Comparison of ENCODE assay signal across 8 cellular contexts in genomic region chr1:24416666-24417391, GRCh38. TPM values are rescaled to one million over a fixed set of nuclear protein-coding genes. Genes with fewer than 3 reads are reported as not detected.
DNase-seq lines count a peak whose midpoint lies in the region; ATAC-seq and TF ChIP-seq lines count a peak whose summit lies in the region.

No MANE protein-coding gene starts in this region.

- no peaks in the 10 kb centered on the region for H4K20me1 ChIP-seq in IMR-90 (ENCODE audit: insufficient read depth, low read length)

- H3K23ac ChIP-seq in IMR-90 (ENCODE audit: low read depth, low read length): peak overlapping the region; percentile 99

- in situ Hi-C loops in IMR-90 (cut with MboI; ENCODE audit: low sequenced_read_pairs): no loop called here

- ATAC-seq in IMR-90 (ENCODE audit: low read depth): peak; percentile 77
- no peak for ATAC-seq in GM18520 (IDR thresholded peaks at IDR 0.05; ENCODE audit: unreplicated experiment)

- H3K4me1 ChIP-seq in IMR-90 (ENCODE audit: control insufficient read depth, insufficient read depth, low read length) (peaks cover 18% of the 10 kb centered on the region), esophagus squamous epithelium (peaks cover 32 to 76% (median 36%) of the 10 kb centered on the region in 3 donors)

- peak overlapping the region; percentile 80 to 94 for H4K8ac ChIP-seq in IMR-90 (ENCODE audit: low read depth in 2 of 2, low read length in 2 of 2)

- H3K9me3 Mint-ChIP-seq in progenitor cell of endocrine pancreas (ENCODE audit: low read depth): peaks cover 2% of the 10 kb centered on the region

- H4K5ac ChIP-seq in IMR-90 (ENCODE audit: low read depth, low read length): peak overlapping the region; percentile 73

- H3K56ac ChIP-seq in IMR-90 (ENCODE audit: extremely low read depth, insufficient read depth, low read length): peak overlapping the region; percentile 93

- peak overlapping the region; percentile 92 for H3K27ac Mint-ChIP-seq in progenitor cell of endocrine pancreas

- DNase-seq in ELF-1 (ENCODE audit: low read depth, low spot score) (peak; percentile 83), IMR-90 (peak; percentile 100), esophagus squamous epithelium (lab: John Stamatoyannopoulos, UW) (no peak), progenitor cell of endocrine pancreas (ENCODE audit: low spot score, unreplicated experiment) (no peak), NCI-H187 treated with DMSO at 0.1 percent for 48 hours (lab: John Stamatoyannopoulos, UW) (no peak), 8988T (no peak)
- peak; percentile 59 for DNase-seq in activated CD4-positive, alpha-beta T cell treated with anti-CD3 and anti-CD28 coated beads for 48 hours

- peak overlapping the region; percentile 97 for H2BK20ac ChIP-seq in IMR-90 (ENCODE audit: low read depth, low read length)

- peak overlapping the region; percentile 66 for H2AK5ac ChIP-seq in IMR-90 (ENCODE audit: low read depth, low read length)

- dilution Hi-C loops in IMR-90 (cut with HindIII; ENCODE audit: low sequenced_read_pairs, unreplicated experiment): no loop called here

- TF ChIP-seq POLR2A in IMR-90 (IDR thresholded peaks at IDR 0.05; ENCODE audit: low read depth, low read length): peak; percentile 67; the same call in 1 of the 2 replicates
- TF ChIP-seq POLR2A in esophagus squamous epithelium (IDR thresholded peaks at IDR 0.05): no peak

- peak overlapping the region; percentile 92 for H3K4me2 ChIP-seq in IMR-90 (ENCODE audit: low read depth, low read length)

- H3K18ac ChIP-seq in IMR-90 (ENCODE audit: low read depth, low read length): peak overlapping the region; percentile 74

- peaks cover 9% of the 10 kb centered on the region for H3K36me3 Mint-ChIP-seq in progenitor cell of endocrine pancreas (ENCODE audit: insufficient read depth)

- peak overlapping the region; percentile 98 for H2BK120ac ChIP-seq in IMR-90 (ENCODE audit: low read depth, low read length)

- H2AK9ac ChIP-seq in IMR-90 (replicated peaks; ENCODE audit: low read depth, low read length, poor library complexity): peak overlapping the region; percentile 88

- H3K4me1 Mint-ChIP-seq in progenitor cell of endocrine pancreas (ENCODE audit: low read depth): peaks cover 25% of the 10 kb centered on the region

- peak overlapping the region; percentile 67 for H3K9ac ChIP-seq in IMR-90 (ENCODE audit: low read depth, low read length)

- peak overlapping the region; percentile 99 for H4K91ac ChIP-seq in IMR-90 (ENCODE audit: insufficient read depth, low read depth, low read length)

- WGBS in IMR-90 (ENCODE audit: extremely low coverage in 2 of 2, insufficient read length in 1 of 2), 2 experiments: 80% methylated on average over 1 of the region's 10 CpGs; no CpG with 5 or more reads in 1 of the 2 experiments
- WGBS in esophagus squamous epithelium, 2 donors: 20 to 36% methylated on average over 8 to 10 of the region's 10 CpGs

- H3K27ac ChIP-seq in IMR-90 (ENCODE audit: insufficient read depth, low read length) (peak overlapping the region; percentile 72), esophagus squamous epithelium (peak overlapping the region; percentile 80 to 86 (median 82))

- no TSS peak for BruUV-seq in IMR-90 (replicated peaks; lab: Mats Ljungman, UMichigan)

- no peaks in the 10 kb centered on the region for H3K27me3 ChIP-seq in IMR-90 (ENCODE audit: control insufficient read depth, insufficient read depth, low read length)
- H3K27me3 ChIP-seq in esophagus squamous epithelium: no peaks in the 10 kb centered on the region

- TF ChIP-seq RAD21 in IMR-90 (IDR thresholded peaks at IDR 0.05; ENCODE audit: low read length): no peak; the same call in 1 of the 2 replicates

- POLR2A ChIA-PET in IMR-90 (lab: Charles Lee; ENCODE audit: unreplicated experiment): no interaction called here

- H3K4me3 Mint-ChIP-seq in progenitor cell of endocrine pancreas (ENCODE audit: low read depth): peak overlapping the region; percentile 97

- intact Hi-C loops in IMR-90 (cut with micrococcal nuclease) (loop anchor here (2.0 to 10.0 kb wide), 2 partner anchors 86 to 328 kb away; partner anchors contain the start of genes CLIC4 and RCAN3), esophagus squamous epithelium (cut with DNase I) (no loop called here)

- H3K9me1 ChIP-seq in IMR-90 (ENCODE audit: insufficient read depth, low read length): peaks cover 16% of the 10 kb centered on the region

- H2BK5ac ChIP-seq in IMR-90 (ENCODE audit: low read depth, low read length, poor library complexity, severe bottlenecking): peak overlapping the region; percentile 97

- peak overlapping the region; percentile 97 for H2BK15ac ChIP-seq in IMR-90 (ENCODE audit: low read depth, low read length)

- H3K14ac ChIP-seq in IMR-90 (replicated peaks; ENCODE audit: low read depth, low read length): peak overlapping the region; percentile 95

- H3K79me1 ChIP-seq in IMR-90 (ENCODE audit: low read depth in 1 of 2, low read length in 2 of 2): peaks cover 31 to 64% of the 10 kb centered on the region in 2 experiments

- no peaks in the 10 kb centered on the region for H3K9me3 ChIP-seq in IMR-90 (ENCODE audit: control insufficient read depth, insufficient read depth, low read length)
- no peaks in the 10 kb centered on the region for H3K9me3 ChIP-seq in esophagus squamous epithelium

- H2AFZ ChIP-seq in IMR-90 (replicated peaks; ENCODE audit: low read length, poor library complexity): peak overlapping the region; percentile 85

- H3K27me3 Mint-ChIP-seq in progenitor cell of endocrine pancreas: no peaks in the 10 kb centered on the region

- H3K36me3 ChIP-seq in IMR-90 (ENCODE audit: control insufficient read depth, insufficient read depth, low read length): peaks cover 8% of the 10 kb centered on the region; the same call in 1 of the 2 replicates
- H3K36me3 ChIP-seq in esophagus squamous epithelium: peaks cover 3 to 25% (median 8%) of the 10 kb centered on the region in 3 donors

- H3K4me3 ChIP-seq in IMR-90 (ENCODE audit: insufficient read depth, low read depth, low read length): peak overlapping the region; percentile 69
- H3K4me3 ChIP-seq in esophagus squamous epithelium: peak overlapping the region; percentile 37 to 72 (median 64)

- peak overlapping the region; percentile 98 for H3K4ac ChIP-seq in IMR-90 (ENCODE audit: low read depth, low read length)

- no peak for TF ChIP-seq CTCF in IMR-90 (conservative IDR thresholded peaks at IDR 0.05; ENCODE audit: low read depth, low read length)
- peak in 1 of 6 experiments; percentile 3 for TF ChIP-seq CTCF in esophagus squamous epithelium (IDR thresholded peaks at IDR 0.05)
- no peak for TF ChIP-seq CTCF in progenitor cell of endocrine pancreas (IDR thresholded peaks at IDR 0.05; ENCODE audit: unreplicated experiment)

- CTCF ChIA-PET in IMR-90 (lab: Yijun Ruan, JAX): interaction anchor here (0.5 to 1.1 kb wide), 3 partner anchors 25 to 578 kb away, joined by 3 to 7 read pairs (median 4); no protein-coding TSS in a partner anchor

TF ChIP-seq in IMR-90, 13 proteins besides CTCF, POLR2A, EP300 and RAD21:
- peak; percentile 96 for TF ChIP-seq FOS (IDR thresholded peaks at IDR 0.05; ENCODE audit: low read depth, low read length)
- no peak for TF ChIP-seq MXI1 (IDR thresholded peaks at IDR 0.05; ENCODE audit: borderline replicate concordance, low read depth, low read length)
- no peak for TF ChIP-seq CHD1 (IDR thresholded peaks at IDR 0.05; ENCODE audit: low read depth, low read length)
- peak; percentile 57; the same call in 1 of the 2 replicates for TF ChIP-seq BHLHE40 (IDR thresholded peaks at IDR 0.05; ENCODE audit: low read depth, low read length)
- peak; percentile 55; the same call in 1 of the 2 replicates for TF ChIP-seq MAZ (IDR thresholded peaks at IDR 0.05; ENCODE audit: borderline replicate concordance, low read depth, low read length)
- no peak; the same call in 1 of the 2 replicates for TF ChIP-seq MAFK (IDR thresholded peaks at IDR 0.05; ENCODE audit: low read depth, low read length)
- no peak for TF ChIP-seq RFX5 (IDR thresholded peaks at IDR 0.05; ENCODE audit: low read depth, low read length)
- TF ChIP-seq NFE2L2 (IDR thresholded peaks at IDR 0.05; ENCODE audit: low read depth, low read length): peak; percentile 29
- TF ChIP-seq CEBPB (IDR thresholded peaks at IDR 0.05; ENCODE audit: low read depth, low read length): no peak
- peak; percentile 76 for TF ChIP-seq RCOR1 (IDR thresholded peaks at IDR 0.05; ENCODE audit: insufficient replicate concordance, low read length)
- no peak for TF ChIP-seq SMC3 (IDR thresholded peaks at IDR 0.05; ENCODE audit: low read depth, low read length)
TF ChIP-seq in IMR-90: peak in this region for 5.

RNA-seq across cellular contexts. Expression of gene NIPAL3, which starts 1.2 kb away (rescaled TPM):
- total RNA-seq in IMR-90 (2012; rRNA removed) (95.3 and 123 TPM in 2 replicates), esophagus squamous epithelium (10 to 100 TPM; 25.0 to 36.5 (median 31.3) TPM), progenitor cell of endocrine pancreas (13.1 and 13.5 TPM in 2 replicates)
- polyA plus RNA-seq in IMR-90 (2012; rRNA removed): 49.0 and 55.0 TPM in 2 replicates
- 56.5 and 99.1 TPM in 2 replicates for polyA plus RNA-seq in IMR-90 (2012; cell fraction: cytosol; rRNA removed)
- polyA plus RNA-seq in IMR-90 (2012; cell fraction: nucleus; rRNA removed; ENCODE audit: low replicate concordance): 25.9 and 38.1 TPM in 2 replicates

RNA-seq across cellular contexts. Expression of gene STPG1, which starts 3.2 kb away (rescaled TPM):
- total RNA-seq in IMR-90 (2012; rRNA removed) (3.0 and 3.6 TPM in 2 replicates), esophagus squamous epithelium (1 to 10 TPM; 2.6 to 6.9 (median 5.6) TPM), progenitor cell of endocrine pancreas (16.7 and 19.2 TPM in 2 replicates)
- 6.5 and 7.5 TPM in 2 replicates for polyA plus RNA-seq in IMR-90 (2012; rRNA removed)
- 4.3 and 4.5 TPM in 2 replicates for polyA plus RNA-seq in IMR-90 (2012; cell fraction: cytosol; rRNA removed)
- 4.0 and 5.8 TPM in 2 replicates for polyA plus RNA-seq in IMR-90 (2012; cell fraction: nucleus; rRNA removed; ENCODE audit: low replicate concordance)

Comparison
In these comparisons a context has a peak if more than half of its experiments do, and no peak if none do; other contexts are left out.
1. DNase-seq: peak in ELF-1 (single experiment), IMR-90 (single experiment) and activated CD4-positive, alpha-beta T cell treated with anti-CD3 and anti-CD28 coated beads for 48 hours (single experiment); none in esophagus squamous epithelium (single experiment), progenitor cell of endocrine pancreas (single experiment), NCI-H187 treated with DMSO at 0.1 percent for 48 hours (single experiment) and 8988T (single experiment).